Comparison of ENCODE assay signal across 12 cellular contexts in genomic region chr20:4063631-4064030, GRCh38. TPM values are rescaled to one million over a fixed set of nuclear protein-coding genes. Genes with fewer than 3 reads are reported as not detected.
DNase-seq lines count a peak whose midpoint lies in the region; ATAC-seq, FAIRE-seq and TF ChIP-seq lines count a peak whose summit lies in the region.
"Had no signal": no experiment of that assay in that cellular context is flagged by ENCODE, and none has a peak within 500 bp of the region (broad histone marks: within the 10 kb centered on the region; RNA-seq: fewer than 3 reads in every experiment).

No MANE protein-coding gene starts in this region.

- peaks cover 61% of the 10 kb centered on the region for H3K4me1 Mint-ChIP-seq in nephron

- H2BK15ac ChIP-seq in H1 (ENCODE audit: low read length) = 0 out of 2 replicates have a peak overlapping the region, but pooled peaks have one; percentile 99

- H3K27ac Mint-ChIP-seq in nephron = peak overlapping the region; percentile 96 to 98 (median 97)
- H3K27ac Mint-ChIP-seq: B cell had no signal

- H3K36me3 ChIP-seq in A673 (ENCODE audit: insufficient read depth, low read length, poor library complexity, severe bottlenecking) = no peaks in the 10 kb centered on the region
- no peaks in the 10 kb centered on the region for H3K36me3 ChIP-seq in H1 (ENCODE audit: control insufficient read depth in 2 of 4, insufficient read depth in 4 of 4, low read length in 3 of 4)

- H3K27ac ChIP-seq in A673 (ENCODE audit: low read depth, low read length, poor library complexity, severe bottlenecking) = peak overlapping the region; percentile 52
- no peak overlapping the region for H3K27ac ChIP-seq in H1 (ENCODE audit: low read depth, low read length)

- H3K9me3 ChIP-seq in A673 (ENCODE audit: low read depth, low read length, poor library complexity, severe bottlenecking) (no peaks in the 10 kb centered on the region), H1 (ENCODE audit: insufficient read depth in 2 of 2, low read depth in 1 of 2, low read length in 1 of 2) (no peaks in the 10 kb centered on the region)

- H3K27me3 ChIP-seq in A673 (replicated peaks; ENCODE audit: insufficient read depth, low read depth, low read length, poor library complexity) (no peaks in the 10 kb centered on the region), H1 (replicated peaks in 1 of 4; ENCODE audit: control insufficient read depth in 3 of 4, extremely low read depth in 1 of 4, insufficient read depth in 3 of 4, low read length in 3 of 4) (no peaks in the 10 kb centered on the region)

- H3K4me2 ChIP-seq in H1 (ENCODE audit: insufficient read depth in 1 of 2, low read depth in 2 of 2, low read length in 2 of 2) = peak overlapping the region; percentile 59 to 66; a peak in 2 of 4 replicates

- TF ChIP-seq CTCF in A673 (conservative IDR thresholded peaks at IDR 0.05; ENCODE audit: low read depth, low read length) = no peak
- no peak for TF ChIP-seq CTCF in H1 (IDR thresholded peaks at IDR 0.05; ENCODE audit: control extremely low read depth in 1 of 3, insufficient read depth in 1 of 3, low read depth in 1 of 3, low read length in 3 of 3)
- no peak for TF ChIP-seq CTCF in nephron (IDR thresholded peaks at IDR 0.05; ENCODE audit: unreplicated experiment in 3 of 3)

- H2BK20ac ChIP-seq in H1 (ENCODE audit: low read length) = peak overlapping the region; percentile 61; the same call in 1 of the 2 replicates

- no peak for TF ChIP-seq POLR2A in H1 (IDR thresholded peaks at IDR 0.05; ENCODE audit: control extremely low read depth in 1 of 2, low read depth in 2 of 2, low read length in 2 of 2)

- no peak overlapping the region for H2BK120ac ChIP-seq in H1 (replicated peaks; ENCODE audit: low read depth, low read length)

- no peaks in the 10 kb centered on the region for H3K79me2 ChIP-seq in H1 (ENCODE audit: control insufficient read depth in 1 of 2, insufficient read depth in 2 of 2, low read length in 2 of 2)

- 79% methylated on average over 5 of the region's 5 CpGs; no CpG with 5 or more reads in 1 of the 2 experiments for WGBS in H1 (ENCODE audit: extremely low coverage in 1 of 2, insufficient coverage in 1 of 2, insufficient read length in 1 of 2, insufficient replicate concordance in 2 of 2, low coverage in 1 of 2, low lambda C conversion rate in 2 of 2, missing lambda C conversion rate in 1 of 2), 2 experiments

- intact Hi-C loops in A673 (cut with micrococcal nuclease; ENCODE audit: unreplicated experiment) = no loop called here

- no peak overlapping the region for H3K4ac ChIP-seq in H1 (replicated peaks; ENCODE audit: insufficient read length, low read depth, low read length)

- H3K56ac ChIP-seq in H1 (replicated peaks; ENCODE audit: insufficient read length, low read depth, low read length) = no peak overlapping the region

- no peaks in the 10 kb centered on the region for H3K79me1 ChIP-seq in H1 (ENCODE audit: low read depth, low read length)

- no peak overlapping the region for H3K14ac ChIP-seq in H1 (ENCODE audit: insufficient read length)

- H2AFZ ChIP-seq in H1 (ENCODE audit: low read length) = peak overlapping the region; percentile 90

- H3K4me1 ChIP-seq in A673 (ENCODE audit: insufficient read depth, low read length, poor library complexity, severe bottlenecking) (peaks cover 29% of the 10 kb centered on the region), H1 (replicated peaks in 1 of 4; ENCODE audit: control insufficient read depth in 3 of 4, insufficient read depth in 4 of 4, low read length in 3 of 4) (peaks cover 2 to 16% (median 8%) of the 10 kb centered on the region in 4 experiments)

- H4K91ac ChIP-seq in H1 (replicated peaks; ENCODE audit: insufficient read length, low read length) = no peak overlapping the region

- no peaks in the 10 kb centered on the region for H3K23me2 ChIP-seq in H1 (ENCODE audit: low read depth, low read length)

- no peak overlapping the region for H4K5ac ChIP-seq in H1 (ENCODE audit: insufficient read length, low read depth, low read length)

- H2BK12ac ChIP-seq in H1 (ENCODE audit: low read depth, low read length) = no peak overlapping the region

- H3K9me3 Mint-ChIP-seq in nephron = no peaks in the 10 kb centered on the region
- H3K9me3 Mint-ChIP-seq: activated T-cell treated with anti-CD3 and anti-CD28 coated beads, Interleukin-2, amount 50 U/mL, for 4 hours had no signal

- H2BK5ac ChIP-seq in H1 (ENCODE audit: low read depth, low read length) = 0 out of 2 replicates have a peak overlapping the region, but pooled peaks have one; percentile 73

- no peaks in the 10 kb centered on the region for H3K27me3 Mint-ChIP-seq in nephron (ENCODE audit: low read depth)
- H3K27me3 Mint-ChIP-seq: B cell had no signal

- no peak overlapping the region for H3K23ac ChIP-seq in H1 (ENCODE audit: insufficient read length)

- H3K4me3 Mint-ChIP-seq in nephron = no peak overlapping the region
- H3K4me3 Mint-ChIP-seq: activated T-cell treated with anti-CD3 and anti-CD28 coated beads, Interleukin-2, amount 50 U/mL, for 4 hours; B cell had no signal

- CTCF ChIA-PET in A673 (lab: Charles Lee) = no interaction called here
- CTCF ChIA-PET in H1 (lab: Charles Lee; ENCODE audit: partially characterized antibody) = interaction anchor here (0.5 to 1.4 kb wide), 4 partner anchors 8 to 83 kb away, joined by 3 to 5 read pairs (median 4); no protein-coding TSS in a partner anchor

- TF ChIP-seq RAD21 in H1 (IDR thresholded peaks at IDR 0.05 in 1 of 2, conservative IDR thresholded peaks at IDR 0.05 in 1 of 2; ENCODE audit: low read depth in 2 of 2, low read length in 2 of 2) = no peak

- 0 out of 2 replicates have a peak overlapping the region, but pooled peaks have one; percentile 15 for H3K18ac ChIP-seq in H1 (ENCODE audit: extremely low read depth, low read length)

- H4K20me1 ChIP-seq in H1 (replicated peaks in 1 of 2; ENCODE audit: control insufficient read depth in 1 of 2, insufficient read depth in 2 of 2, low read length in 2 of 2) = no peaks in the 10 kb centered on the region

- H3K4me3 ChIP-seq in A673 (ENCODE audit: low read depth, low read length, poor library complexity, severe bottlenecking) (no peak overlapping the region), H1 (ENCODE audit: extremely low read depth in 1 of 4, insufficient read depth in 2 of 4, low read depth in 3 of 4, low read length in 4 of 4) (no peak overlapping the region)

- POLR2A ChIA-PET in A673 (lab: Charles Lee; ENCODE audit: low non-redundant PET) (no interaction called here), H1 (lab: Charles Lee; ENCODE audit: partially characterized antibody) (interaction anchor here (1.5 kb wide), 1 partner anchor 137 kb away, joined by 7 read pairs; no protein-coding TSS in a partner anchor)

- no peak overlapping the region for H4K8ac ChIP-seq in H1 (ENCODE audit: extremely low read depth, insufficient read depth, low read length)

- no peak overlapping the region for H3K9ac ChIP-seq in H1 (replicated peaks in 1 of 4; ENCODE audit: extremely low read depth in 1 of 4, low read depth in 3 of 4, low read length in 3 of 4)

- no peak for FAIRE-seq in H1 (lab: Jason Lieb, UNC)

- ATAC-seq in HG03565 (IDR thresholded peaks at IDR 0.05; ENCODE audit: unreplicated experiment) (no peak), HG03460 (IDR thresholded peaks at IDR 0.05; ENCODE audit: unreplicated experiment) (no peak), GM19455 (IDR thresholded peaks at IDR 0.05; ENCODE audit: unreplicated experiment) (no peak)
- ATAC-seq: activated T-cell treated with anti-CD3 and anti-CD28 coated beads, Interleukin-2, amount 50 U/mL, for 4 hours had no signal

- H3K36me3 Mint-ChIP-seq in nephron (ENCODE audit: low read depth) = no peaks in the 10 kb centered on the region

- no peak for TF ChIP-seq EP300 in H1 (IDR thresholded peaks at IDR 0.05; ENCODE audit: borderline replicate concordance in 1 of 2, low read depth in 2 of 2, low read length in 2 of 2)

- no TSS peak for BruUV-seq in A673 (replicated peaks; lab: Mats Ljungman, UMichigan)

- DNase-seq in A673 (ENCODE audit: low spot score) = no peak
- peak; percentile 19 for DNase-seq in MV-4-11 (lab: John Stamatoyannopoulos, UW)
- no peak for DNase-seq in H1 (ENCODE audit: low read depth in 1 of 2, low spot score in 2 of 2)
- no peak for DNase-seq in cerebellum (ENCODE audit: low spot score)
- DNase-seq: activated T-cell treated with anti-CD3 and anti-CD28 coated beads, Interleukin-2, amount 50 U/mL, for 4 hours; Karpas-422; stimulated activated CD8-positive, alpha-beta memory T cell treated with anti-CD3 and anti-CD28 coated beads, Interleukin-4, amount 100 ng/mL, for 48 hours had no signal

- no peak overlapping the region for H2AK5ac ChIP-seq in H1 (ENCODE audit: low read depth, low read length)

TF ChIP-seq in H1, 55 proteins besides CTCF, POLR2A, EP300 and RAD21:
- TF ChIP-seq RNF2 (IDR thresholded peaks at IDR 0.05; ENCODE audit: borderline replicate concordance, low read depth, low read length, missing control alignments, poor library complexity, severe bottlenecking) (no peak), TEAD4 (IDR thresholded peaks at IDR 0.05; ENCODE audit: low read depth, low read length) (0 out of 2 replicates have a peak, but pooled peaks have one; percentile 14)
TF ChIP-seq in H1: peak in this region for 1.

RNA-seq across cellular contexts. Expression of gene RNF24, which starts 48.3 kb away (rescaled TPM):
- 19.3 and 21.5 TPM in 2 replicates for total RNA-seq in A673 (2021)
- 12.1 and 12.6 TPM in 2 replicates for total RNA-seq in H1 (2021; fragmentation: NEBNext Ultra II Directional; extraction: Animal tissue kit (Norgen Biotek cat#: 25700))
- polyA plus RNA-seq in H1 (2011; rRNA removed) = 6.8 and 7.0 TPM in 2 replicates
- 5.0 TPM for polyA plus RNA-seq in H1 (2011; cell fraction: cytosol; rRNA removed)
- polyA plus RNA-seq in H1 (2011; cell fraction: nucleus; rRNA removed) = 5.5 TPM
- polyA plus RNA-seq in H1 (2012, experiment 1 of 2) = 7.2 to 8.6 TPM (median 7.7 TPM) in 4 replicates
- polyA plus RNA-seq in H1 (2012, experiment 2 of 2) = 6.3 TPM
- 9.3 TPM for polyA plus RNA-seq in H1 (2013, experiment 1 of 2)
- 11.6 TPM for polyA plus RNA-seq in H1 (2013, experiment 2 of 2)
- 6.6 and 7.3 TPM in 2 replicates for polyA minus RNA-seq in H1 (2011; rRNA and poly(A)+ RNA removed)
- 6.5 TPM for polyA minus RNA-seq in H1 (2011; cell fraction: cytosol; rRNA and poly(A)+ RNA removed)
- polyA minus RNA-seq in H1 (2011; cell fraction: nucleus; rRNA and poly(A)+ RNA removed) = 4.8 TPM
- 19.3 TPM for total RNA-seq in cerebellum
